ENCODE assay signal across 9 cellular contexts in genomic region chr19:11373885-11374448, GRCh38. TPM values are rescaled to one million over a fixed set of nuclear protein-coding genes. Genes with fewer than 3 reads are reported as not detected.
A peak's percentile ranks its signal among the peaks of the same experiment; 100 is the strongest.
DNase-seq lines count a peak whose midpoint lies in the region; ATAC-seq, FAIRE-seq and TF ChIP-seq lines count a peak whose summit lies in the region.
"Had no signal": no experiment of that assay in that cellular context is flagged by ENCODE, and none has a peak within 500 bp of the region (broad histone marks: within the 10 kb centered on the region; RNA-seq: fewer than 3 reads in every experiment).

No MANE protein-coding gene starts in this region.

- no peaks in the 10 kb centered on the region for H3K27me3 ChIP-seq in GM12878 (replicated peaks in 1 of 2; ENCODE audit: control insufficient read depth in 2 of 2, insufficient read depth in 2 of 2, low read length in 1 of 2)

- peak overlapping the region; percentile 87 for H3K4me3 ChIP-seq in AG10803 (ENCODE audit: low read length)
- peak overlapping the region; percentile 77 for H3K4me3 ChIP-seq in GM12878
- H3K4me3 ChIP-seq in mesodermal cell (ENCODE audit: extremely low read depth, insufficient read depth, low read length, poor library complexity, severe bottlenecking), result peak overlapping the region; percentile 58

- H3K36me3 ChIP-seq in KOPT-K1 (ENCODE audit: insufficient read depth, low read length), result no peaks in the 10 kb centered on the region
- no peaks in the 10 kb centered on the region for H3K36me3 ChIP-seq in GM12878 (ENCODE audit: control insufficient read depth in 2 of 2, insufficient read depth in 2 of 2, low read length in 1 of 2)
- H3K36me3 ChIP-seq in mesodermal cell (ENCODE audit: control insufficient read depth, insufficient read depth, low read length), result peaks cover 23% of the 10 kb centered on the region

- RAD21 ChIA-PET in GM12878 (lab: Charles Lee; ENCODE audit: unreplicated experiment), result interaction anchor here (0.5 to 5.2 kb wide), 15 partner anchors 9 to 507 kb away, joined by 3 to 36 read pairs (median 5); partner anchors contain the start of genes CCDC159, EPOR, ODAD3 and RAB3D

- FAIRE-seq in GM12878 (lab: Jason Lieb, UNC), result no peak

- intact Hi-C loops in GM12878 (cut with micrococcal nuclease; ENCODE audit: unreplicated experiment), result loop anchor here (2.0 kb wide), 1 partner anchor 27 kb away; the partner anchor contains the start of genes CCDC159 and TMEM205

- H3K79me2 ChIP-seq in GM12878 (ENCODE audit: control insufficient read depth, insufficient read depth, low read length), result peaks cover 10% of the 10 kb centered on the region

- peak overlapping the region; percentile 87; the same call in 1 of the 2 replicates for H3K9ac ChIP-seq in GM12878 (ENCODE audit: control insufficient read depth, insufficient read depth, low read length)

- no peak for ATAC-seq in GM12878
- no peak for ATAC-seq in HG03439 (IDR thresholded peaks at IDR 0.05; ENCODE audit: unreplicated experiment)
- no peak for ATAC-seq in GM21423 (IDR thresholded peaks at IDR 0.05; ENCODE audit: unreplicated experiment)
- no peak for ATAC-seq in GM19397 (IDR thresholded peaks at IDR 0.05; ENCODE audit: unreplicated experiment)

- SMC1A ChIA-PET in GM12878 (lab: Charles Lee; ENCODE audit: uncharacterized antibody, unreplicated experiment), result interaction anchor here (0.8 to 6.1 kb wide), 10 partner anchors 27 to 155 kb away, joined by 3 to 40 read pairs (median 10); partner anchors contain the start of genes CCDC159, ECSIT, ODAD3 and PRKCSH

- WGBS in GM12878 (ENCODE audit: insufficient coverage, insufficient replicate concordance, low lambda C conversion rate, missing lambda C conversion rate), result 5% methylated on average over 11 of the region's 11 CpGs
- WGBS in mesodermal cell (ENCODE audit: insufficient coverage in 2 of 2), 2 experiments, result 76 to 83% methylated on average over 8 to 11 of the region's 11 CpGs

- no peaks in the 10 kb centered on the region for H3K9me3 ChIP-seq in KOPT-K1 (ENCODE audit: insufficient read depth, low read length, poor library complexity, severe bottlenecking)
- H3K9me3 ChIP-seq in GM12878 (replicated peaks; ENCODE audit: control insufficient read depth, insufficient read depth, low read length), result no peaks in the 10 kb centered on the region
- no peaks in the 10 kb centered on the region for H3K9me3 ChIP-seq in mesodermal cell (ENCODE audit: control insufficient read depth, low read length)

- H2AFZ ChIP-seq in GM12878 (ENCODE audit: control insufficient read depth, low read depth, low read length), result peak overlapping the region; percentile 98

- no peak for TF ChIP-seq CTCF in AG10803 (conservative IDR thresholded peaks at IDR 0.05; ENCODE audit: low read length)
- no peak for TF ChIP-seq CTCF in GM12878 (IDR thresholded peaks at IDR 0.05 in 2 of 3, conservative IDR thresholded peaks at IDR 0.05 in 1 of 3; ENCODE audit: control insufficient read depth in 2 of 3, extremely low read depth in 1 of 3, insufficient read depth in 1 of 3, low read depth in 3 of 3, low read length in 3 of 3)

- in situ Hi-C loops in GM12878 (cut with MboI), result no loop called here

- H4K20me1 ChIP-seq in GM12878 (ENCODE audit: control insufficient read depth, insufficient read depth), result no peaks in the 10 kb centered on the region

- TF ChIP-seq RAD21 in GM12878 (IDR thresholded peaks at IDR 0.05; ENCODE audit: insufficient read depth, low read depth, low read length), result no peak

- no peak for TF ChIP-seq EP300 in GM12878 (IDR thresholded peaks at IDR 0.05; ENCODE audit: borderline replicate concordance in 1 of 2, control insufficient read depth in 1 of 2, low read depth in 2 of 2, low read length in 2 of 2)

- CTCF ChIA-PET in GM12878 (lab: Yijun Ruan, JAX), result interaction anchor here (0.7 to 5.6 kb wide), 9 partner anchors 9 to 109 kb away, joined by 3 to 62 read pairs (median 8); partner anchors contain the start of genes CCDC159, EPOR, TMEM205 and TSPAN16

- BruUV-seq in GM12878 (replicated peaks; lab: Mats Ljungman, UMichigan), result no TSS peak

- POLR2A ChIA-PET in GM12878 (lab: Charles Lee), result interaction anchor here (0.6 to 4.8 kb wide), 11 partner anchors 9 to 424 kb away, joined by 3 to 48 read pairs (median 5); partner anchors contain the start of genes CCDC159, ODAD3, PRKCSH and TMEM205

- peak overlapping the region; percentile 83 for H3K4me2 ChIP-seq in GM12878 (ENCODE audit: control insufficient read depth, insufficient read depth)

- H3K27ac ChIP-seq in KOPT-K1 (ENCODE audit: low read depth, low read length, poor library complexity, severe bottlenecking), result peak overlapping the region; percentile 78
- peak overlapping the region; percentile 94 for H3K27ac ChIP-seq in GM12878 (ENCODE audit: control insufficient read depth, insufficient read depth)
- H3K27ac ChIP-seq in mesodermal cell (ENCODE audit: low read depth, low read length, severe bottlenecking), result peak overlapping the region; percentile 79

- no peak for TF ChIP-seq POLR2A in GM12878 (IDR thresholded peaks at IDR 0.05; ENCODE audit: low read depth, low read length)

- peaks cover 21% of the 10 kb centered on the region for H3K4me1 ChIP-seq in GM12878 (ENCODE audit: control insufficient read depth, insufficient read depth, low read length)
- H3K4me1 ChIP-seq in mesodermal cell (ENCODE audit: control insufficient read depth, insufficient read depth, low read length, poor library complexity, severe bottlenecking), result peaks cover 17% of the 10 kb centered on the region

- DNase-seq in AG10803 (ENCODE audit: low read depth) (no peak), GM12878 (ENCODE audit: low read depth, low spot score) (no peak), cerebellar cortex (ENCODE audit: low spot score) (no peak)

RNA-seq across cellular contexts. Expression of gene SWSAP1, which starts 0.5 kb away (rescaled TPM):
- total RNA-seq in GM12878 (2013; cell fraction: nucleolus; rRNA removed), result 4.9 and 5.2 TPM in 2 replicates
- total RNA-seq in GM12878 (2014; rRNA removed) (2.8 and 3.1 TPM in 2 replicates), GM12878 (2014; rRNA removed; fragmentation: Illumina TruSeq; extraction: Trizol) (1.5 and 2.1 TPM in 2 replicates), GM12878 (2021) (2.6 and 3.0 TPM in 2 replicates)
- 0.60 TPM for polyA plus RNA-seq in GM12878 (2011; ENCODE audit: low read depth)
- polyA plus RNA-seq in GM12878 (2011; rRNA removed) (1.2 and 2.3 TPM in 2 replicates), GM12878 (2014; fragmentation: Illumina TruSeq; extraction: Trizol) (0.35 and 1.6 TPM in 2 replicates), GM12878 (2014; fragmentation: Nextera tagmentation; extraction: Ambion mirVana) (1 to 10 TPM in 1 of 2 experiments, under 1 TPM in 1; 0.18 to 1.0 TPM), GM12878 (2014; rRNA removed) (3.7 and 4.7 TPM in 2 replicates), GM12878 (2016; fragmentation: Nextera tagmentation; extraction: Ambion mirVana) (1 to 10 TPM; 5.3 to 6.5 TPM)
- polyA plus RNA-seq in GM12878 (2011; cell fraction: cytosol; rRNA removed), result 2.6 and 3.6 TPM in 2 replicates
- 3.8 and 3.9 TPM in 2 replicates for polyA plus RNA-seq in GM12878 (2011; cell fraction: nucleus; rRNA removed)
- 1.5 and 2.2 TPM in 2 replicates for polyA plus RNA-seq in GM12878 (2012)
- 2.2 and 4.5 TPM in 2 replicates for polyA minus RNA-seq in GM12878 (2011; rRNA and poly(A)+ RNA removed)
- 1.3 and 1.5 TPM in 2 replicates for polyA minus RNA-seq in GM12878 (2011; cell fraction: cytosol; rRNA and poly(A)+ RNA removed)
- polyA minus RNA-seq in GM12878 (2011; cell fraction: nucleus; rRNA and poly(A)+ RNA removed), result 2.9 and 5.1 TPM in 2 replicates
- polyA plus RNA-seq in mesodermal cell (2013, experiment 1 of 2), result 1.6 TPM
- 1.4 TPM for polyA plus RNA-seq in mesodermal cell (2013, experiment 2 of 2)

RNA-seq across cellular contexts. Expression of gene EPOR, which starts 10.1 kb away (rescaled TPM):
- total RNA-seq in GM12878 (2013; cell fraction: nucleolus; rRNA removed), result 8.5 and 12.7 TPM in 2 replicates
- total RNA-seq in GM12878 (2014; rRNA removed), result 3.0 and 3.8 TPM in 2 replicates
- 1.2 and 1.4 TPM in 2 replicates for total RNA-seq in GM12878 (2014; rRNA removed; fragmentation: Illumina TruSeq; extraction: Trizol)
- 2.9 and 3.3 TPM in 2 replicates for total RNA-seq in GM12878 (2021)
- polyA plus RNA-seq in GM12878 (2011; ENCODE audit: low read depth), result 1.2 TPM
- polyA plus RNA-seq in GM12878 (2011; rRNA removed), result 1.8 and 2.8 TPM in 2 replicates
- polyA plus RNA-seq in GM12878 (2011; cell fraction: cytosol; rRNA removed), result 4.7 and 4.8 TPM in 2 replicates
- polyA plus RNA-seq in GM12878 (2011; cell fraction: nucleus; rRNA removed), result 6.8 and 7.8 TPM in 2 replicates
- 2.4 and 3.6 TPM in 2 replicates for polyA plus RNA-seq in GM12878 (2012)
- 0.65 and 1.4 TPM in 2 replicates for polyA plus RNA-seq in GM12878 (2014; fragmentation: Illumina TruSeq; extraction: Trizol)
- under 1 TPM; 0.66 to 0.74 TPM for polyA plus RNA-seq in GM12878 (2014; fragmentation: Nextera tagmentation; extraction: Ambion mirVana)
- 4.4 and 6.0 TPM in 2 replicates for polyA plus RNA-seq in GM12878 (2014; rRNA removed)
- 10 to 100 TPM in 1 of 2 experiments, 1 to 10 TPM in 1; 6.7 to 10.1 TPM for polyA plus RNA-seq in GM12878 (2016; fragmentation: Nextera tagmentation; extraction: Ambion mirVana)
- 1.7 and 4.5 TPM in 2 replicates for polyA minus RNA-seq in GM12878 (2011; rRNA and poly(A)+ RNA removed)
- polyA minus RNA-seq in GM12878 (2011; cell fraction: cytosol; rRNA and poly(A)+ RNA removed), result 2.3 and 2.5 TPM in 2 replicates
- 6.0 and 6.7 TPM in 2 replicates for polyA minus RNA-seq in GM12878 (2011; cell fraction: nucleus; rRNA and poly(A)+ RNA removed)
- polyA plus RNA-seq in mesodermal cell (2013, experiment 1 of 2), result 15.2 TPM
- 16.7 TPM for polyA plus RNA-seq in mesodermal cell (2013, experiment 2 of 2)

RNA-seq across cellular contexts. Expression of gene PLPPR2, which starts 18.7 kb away (rescaled TPM):
- total RNA-seq in GM12878 (2013; cell fraction: nucleolus; rRNA removed), result 2.3 and 4.2 TPM in 2 replicates
- total RNA-seq in GM12878 (2014; rRNA removed) (0.76 and 0.85 TPM in 2 replicates), GM12878 (2014; rRNA removed; fragmentation: Illumina TruSeq; extraction: Trizol) (0.23 and 0.31 TPM in 2 replicates), GM12878 (2021) (1.7 and 2.5 TPM in 2 replicates)
- polyA plus RNA-seq in GM12878 (2011; ENCODE audit: low read depth), result 1.2 TPM
- polyA plus RNA-seq in GM12878 (2011; rRNA removed) (0.22 and 0.27 TPM in 2 replicates), GM12878 (2014; fragmentation: Illumina TruSeq; extraction: Trizol) (0.43 and 0.56 TPM in 2 replicates), GM12878 (2014; fragmentation: Nextera tagmentation; extraction: Ambion mirVana) (under 1 TPM; 0.09 to 0.21 TPM), GM12878 (2014; rRNA removed) (1.8 and 2.8 TPM in 2 replicates), GM12878 (2016; fragmentation: Nextera tagmentation; extraction: Ambion mirVana) (1 to 10 TPM; 1.5 to 2.1 TPM)
- 0.46 and 0.69 TPM in 2 replicates for polyA plus RNA-seq in GM12878 (2011; cell fraction: cytosol; rRNA removed)
- polyA plus RNA-seq in GM12878 (2011; cell fraction: nucleus; rRNA removed), result 7.7 and 8.9 TPM in 2 replicates
- polyA plus RNA-seq in GM12878 (2012), result 3.9 and 5.1 TPM in 2 replicates
- 0.51 TPM in 1 of 2 replicates, not detected in the other for polyA minus RNA-seq in GM12878 (2011; rRNA and poly(A)+ RNA removed)
- 1.1 and 2.7 TPM in 2 replicates for polyA minus RNA-seq in GM12878 (2011; cell fraction: cytosol; rRNA and poly(A)+ RNA removed)
- 0.85 and 2.9 TPM in 2 replicates for polyA minus RNA-seq in GM12878 (2011; cell fraction: nucleus; rRNA and poly(A)+ RNA removed)
- 13.9 TPM for polyA plus RNA-seq in mesodermal cell (2013, experiment 1 of 2)
- 12.2 TPM for polyA plus RNA-seq in mesodermal cell (2013, experiment 2 of 2)

RNA-seq across cellular contexts. Expression of gene CCDC159, which starts 27.6 kb away (rescaled TPM):
- total RNA-seq in GM12878 (2013; cell fraction: nucleolus; rRNA removed), result 22.3 and 22.4 TPM in 2 replicates
- 6.9 and 7.5 TPM in 2 replicates for total RNA-seq in GM12878 (2014; rRNA removed)
- 8.0 and 9.3 TPM in 2 replicates for total RNA-seq in GM12878 (2014; rRNA removed; fragmentation: Illumina TruSeq; extraction: Trizol)
- total RNA-seq in GM12878 (2021), result 9.1 and 10.4 TPM in 2 replicates
- polyA plus RNA-seq in GM12878 (2011; ENCODE audit: low read depth), result 19.2 TPM
- 6.6 and 12.9 TPM in 2 replicates for polyA plus RNA-seq in GM12878 (2011; rRNA removed)
- polyA plus RNA-seq in GM12878 (2011; cell fraction: cytosol; rRNA removed), result 12.2 and 12.3 TPM in 2 replicates
- 33.7 and 41.1 TPM in 2 replicates for polyA plus RNA-seq in GM12878 (2011; cell fraction: nucleus; rRNA removed)
- polyA plus RNA-seq in GM12878 (2012), result 27.5 and 36.1 TPM in 2 replicates
- 6.6 and 12.2 TPM in 2 replicates for polyA plus RNA-seq in GM12878 (2014; fragmentation: Illumina TruSeq; extraction: Trizol)
- polyA plus RNA-seq in GM12878 (2014; fragmentation: Nextera tagmentation; extraction: Ambion mirVana), result 1 to 10 TPM in 1 of 2 experiments, under 1 TPM in 1; 0.61 to 3.9 TPM
- 14.7 and 17.9 TPM in 2 replicates for polyA plus RNA-seq in GM12878 (2014; rRNA removed)
- 10 to 100 TPM in 1 of 2 experiments, 1 to 10 TPM in 1; 9.8 to 13.0 TPM for polyA plus RNA-seq in GM12878 (2016; fragmentation: Nextera tagmentation; extraction: Ambion mirVana)
- polyA minus RNA-seq in GM12878 (2011; rRNA and poly(A)+ RNA removed), result 4.5 and 11.5 TPM in 2 replicates
- polyA minus RNA-seq in GM12878 (2011; cell fraction: cytosol; rRNA and poly(A)+ RNA removed), result 2.8 TPM in 1 of 2 replicates, not detected in the other
- 6.3 and 7.8 TPM in 2 replicates for polyA minus RNA-seq in GM12878 (2011; cell fraction: nucleus; rRNA and poly(A)+ RNA removed)
- polyA plus RNA-seq in mesodermal cell (2013, experiment 1 of 2), result 8.5 TPM
- polyA plus RNA-seq in mesodermal cell (2013, experiment 2 of 2), result 9.8 TPM
- total RNA-seq: HT1080 had no signal

RNA-seq across cellular contexts. Expression of gene TMEM205, which starts 27.9 kb away (rescaled TPM):
- 48.5 and 52.3 TPM in 2 replicates for total RNA-seq in GM12878 (2013; cell fraction: nucleolus; rRNA removed)
- 109 and 113 TPM in 2 replicates for total RNA-seq in GM12878 (2014; rRNA removed)
- total RNA-seq in GM12878 (2014; rRNA removed; fragmentation: Illumina TruSeq; extraction: Trizol), result 46.8 and 54.5 TPM in 2 replicates
- 67.5 and 75.2 TPM in 2 replicates for total RNA-seq in GM12878 (2021)
- 68.0 TPM for polyA plus RNA-seq in GM12878 (2011; ENCODE audit: low read depth)
- 48.2 and 86.1 TPM in 2 replicates for polyA plus RNA-seq in GM12878 (2011; rRNA removed)
- 255 and 312 TPM in 2 replicates for polyA plus RNA-seq in GM12878 (2011; cell fraction: cytosol; rRNA removed)
- 112 and 121 TPM in 2 replicates for polyA plus RNA-seq in GM12878 (2011; cell fraction: nucleus; rRNA removed)
- polyA plus RNA-seq in GM12878 (2012), result 61.9 and 69.9 TPM in 2 replicates
- polyA plus RNA-seq in GM12878 (2014; fragmentation: Illumina TruSeq; extraction: Trizol), result 36.3 and 90.5 TPM in 2 replicates
- 10 to 100 TPM; 27.8 to 39.4 TPM for polyA plus RNA-seq in GM12878 (2014; fragmentation: Nextera tagmentation; extraction: Ambion mirVana)
- polyA plus RNA-seq in GM12878 (2014; rRNA removed), result 118 and 120 TPM in 2 replicates
- polyA plus RNA-seq in GM12878 (2016; fragmentation: Nextera tagmentation; extraction: Ambion mirVana), result 100 to 1,000 TPM; 133 to 144 TPM
- polyA minus RNA-seq in GM12878 (2011; rRNA and poly(A)+ RNA removed), result 66.4 and 93.5 TPM in 2 replicates
- polyA minus RNA-seq in GM12878 (2011; cell fraction: cytosol; rRNA and poly(A)+ RNA removed), result 20.4 and 29.1 TPM in 2 replicates
- polyA minus RNA-seq in GM12878 (2011; cell fraction: nucleus; rRNA and poly(A)+ RNA removed), result 10.4 and 15.1 TPM in 2 replicates
- polyA plus RNA-seq in mesodermal cell (2013, experiment 1 of 2), result 55.4 TPM
- 41.9 TPM for polyA plus RNA-seq in mesodermal cell (2013, experiment 2 of 2)
